1 cellular context compared by ENCODE assay signal in genomic region chrX:131812847-131813825, GRCh38.
A peak's percentile ranks its signal among the peaks of the same experiment; 100 is the strongest.
TF ChIP-seq lines count a peak whose summit lies in the region.

No MANE protein-coding gene starts in this region.

TF ChIP-seq in K562, 482 proteins besides CTCF, POLR2A, EP300 and RAD21 (continued from another document and continues in another):
- TF ChIP-seq ZC3H4 (CRISPR knock-in tag; IDR thresholded peaks at IDR 0.05; ENCODE audit: borderline replicate concordance): no peak
- no peak for TF ChIP-seq HDAC2 (IDR thresholded peaks at IDR 0.05)
- TF ChIP-seq NBN (IDR thresholded peaks at IDR 0.05; ENCODE audit: low read depth): 0 out of 2 replicates have a peak, but pooled peaks have one; percentile 33
- no peak for TF ChIP-seq ZNF431 (CRISPR knock-in tag; IDR thresholded peaks at IDR 0.05)
- no peak for TF ChIP-seq HNRNPH1 (optimal IDR thresholded peaks at IDR 0.05; ENCODE audit: low read depth, low read length)
- peak; percentile 80; the same call in 1 of the 2 replicates for TF ChIP-seq ZC3H11A (IDR thresholded peaks at IDR 0.05; ENCODE audit: low read depth, low read length)
- TF ChIP-seq LARP7 (IDR thresholded peaks at IDR 0.05): no peak
- peak; percentile 39; the same call in 1 of the 2 replicates for TF ChIP-seq CHD2 (IDR thresholded peaks at IDR 0.05; ENCODE audit: low read depth, low read length)
- TF ChIP-seq FOSL1 (tag; conservative IDR thresholded peaks at IDR 0.05): peak; percentile 47; the same call in 1 of the 2 replicates
- TF ChIP-seq EGR1 (conservative IDR thresholded peaks at IDR 0.05): peak; percentile 57; the same call in 1 of the 2 replicates
- no peak for TF ChIP-seq ZNF175 (CRISPR knock-in tag; IDR thresholded peaks at IDR 0.05; ENCODE audit: low read depth)
- no peak for TF ChIP-seq SRSF1 (IDR thresholded peaks at IDR 0.05; ENCODE audit: low read depth, low read length)
- TF ChIP-seq PATZ1 (CRISPR knock-in tag; IDR thresholded peaks at IDR 0.05; ENCODE audit: borderline replicate concordance): no peak
- no peak for TF ChIP-seq THRB (CRISPR knock-in tag; conservative IDR thresholded peaks at IDR 0.05)
- TF ChIP-seq L3MBTL2 (IDR thresholded peaks at IDR 0.05): peak; percentile 40; the same call in 1 of the 2 replicates
- TF ChIP-seq CBX1 (IDR thresholded peaks at IDR 0.05; ENCODE audit: low read depth): 0 out of 2 replicates have a peak, but pooled peaks have one; percentile 55
- TF ChIP-seq SMARCC2 (IDR thresholded peaks at IDR 0.05; ENCODE audit: low read depth): no peak
- TF ChIP-seq NFIC (IDR thresholded peaks at IDR 0.05): peak; percentile 50
- TF ChIP-seq SFPQ (IDR thresholded peaks at IDR 0.05; ENCODE audit: low read depth, low read length): no peak
- TF ChIP-seq NR3C1 (CRISPR knock-in tag; IDR thresholded peaks at IDR 0.05): no peak
- no peak for TF ChIP-seq FOXM1 (IDR thresholded peaks at IDR 0.05; ENCODE audit: low read depth)
- TF ChIP-seq FOXM1 (CRISPR knock-in tag; IDR thresholded peaks at IDR 0.05; ENCODE audit: low read depth): no peak
- no peak for TF ChIP-seq MXD1 (CRISPR knock-in tag; IDR thresholded peaks at IDR 0.05; ENCODE audit: borderline replicate concordance, poor library complexity, severe bottlenecking)
- peak; percentile 88 for TF ChIP-seq KAT8 (IDR thresholded peaks at IDR 0.05; ENCODE audit: low read depth)
- 0 out of 2 replicates have a peak, but pooled peaks have one; percentile 13 for TF ChIP-seq CBFA2T3 (IDR thresholded peaks at IDR 0.05)
- peak; percentile 38 for TF ChIP-seq TAF9B (IDR thresholded peaks at IDR 0.05; ENCODE audit: partially characterized antibody)
- no peak for TF ChIP-seq SMC3 (conservative IDR thresholded peaks at IDR 0.05; ENCODE audit: insufficient read depth, low read depth, low read length)
- TF ChIP-seq ZNF124 (CRISPR knock-in tag; IDR thresholded peaks at IDR 0.05): no peak
- no peak for TF ChIP-seq POLR3A (IDR thresholded peaks at IDR 0.05; ENCODE audit: borderline replicate concordance, extremely low read depth, insufficient read depth, insufficient read length)
- TF ChIP-seq TOE1 (IDR thresholded peaks at IDR 0.05; ENCODE audit: borderline replicate concordance): peak; percentile 44; the same call in 1 of the 2 replicates
- TF ChIP-seq TOE1 (CRISPR knock-in tag; IDR thresholded peaks at IDR 0.05; ENCODE audit: borderline replicate concordance, low read depth): no peak
- TF ChIP-seq ELF1 (tag; IDR thresholded peaks at IDR 0.05): no peak; the same call in 1 of the 2 replicates
- no peak for TF ChIP-seq NR2C2 (CRISPR knock-in tag; IDR thresholded peaks at IDR 0.05)
- TF ChIP-seq NR2C2 (tag; IDR thresholded peaks at IDR 0.05): peak; percentile 61
- no peak for TF ChIP-seq MTF1 (CRISPR knock-in tag; IDR thresholded peaks at IDR 0.05; ENCODE audit: borderline replicate concordance)
- TF ChIP-seq CXXC5 (CRISPR knock-in tag; IDR thresholded peaks at IDR 0.05): 0 out of 2 replicates have a peak, but pooled peaks have one; percentile 37
- TF ChIP-seq CREB3 (tag; conservative IDR thresholded peaks at IDR 0.05; ENCODE audit: low read depth): 0 out of 2 replicates have a peak, but pooled peaks have one; percentile 16
- peak; percentile 84 for TF ChIP-seq NFRKB (IDR thresholded peaks at IDR 0.05; ENCODE audit: low read depth)
- no peak for TF ChIP-seq COPS2 (conservative IDR thresholded peaks at IDR 0.05)
- peak; percentile 12 to 79 (median 47) for TF ChIP-seq YY1 (IDR thresholded peaks at IDR 0.05; ENCODE audit: borderline replicate concordance in 1 of 3, control insufficient read depth in 1 of 3, extremely low read depth in 1 of 3, insufficient read depth in 3 of 3, insufficient read length in 1 of 3, insufficient replicate concordance in 2 of 3, low read depth in 1 of 3, low read length in 2 of 3)
- no peak for TF ChIP-seq RCOR1 (IDR thresholded peaks at IDR 0.05; ENCODE audit: borderline replicate concordance in 1 of 2, low read depth in 2 of 2, low read length in 2 of 2)
- TF ChIP-seq NEUROD1 (IDR thresholded peaks at IDR 0.05; ENCODE audit: borderline replicate concordance, low read depth, low read length, partially characterized antibody): peak; percentile 56
- TF ChIP-seq HNRNPLL (IDR thresholded peaks at IDR 0.05; ENCODE audit: low read depth, low read length, poor library complexity, severe bottlenecking): no peak
- TF ChIP-seq ZBTB1 (CRISPR knock-in tag; IDR thresholded peaks at IDR 0.05; ENCODE audit: borderline replicate concordance, low read depth): no peak
- no peak for TF ChIP-seq USF2 (CRISPR knock-in tag; IDR thresholded peaks at IDR 0.05)
- no peak for TF ChIP-seq HMG20A (CRISPR knock-in tag; conservative IDR thresholded peaks at IDR 0.05)
- TF ChIP-seq BRD9 (IDR thresholded peaks at IDR 0.05; ENCODE audit: low read depth, partially characterized antibody): peak; percentile 73
- TF ChIP-seq KDM4B (IDR thresholded peaks at IDR 0.05; ENCODE audit: borderline replicate concordance in 2 of 2, low read depth in 1 of 2): no peak
- no peak for TF ChIP-seq CGGBP1 (CRISPR knock-in tag; IDR thresholded peaks at IDR 0.05)
- TF ChIP-seq JUND (IDR thresholded peaks at IDR 0.05; ENCODE audit: borderline replicate concordance, low read depth, low read length): no peak
- peak; percentile 52; the same call in 1 of the 3 replicates for TF ChIP-seq JUND (tag; IDR thresholded peaks at IDR 0.05; ENCODE audit: borderline replicate concordance, low read depth, low read length)
- no peak for TF ChIP-seq PBX2 (CRISPR knock-in tag; IDR thresholded peaks at IDR 0.05; ENCODE audit: low read depth)
- no peak for TF ChIP-seq PBX2 (tag; conservative IDR thresholded peaks at IDR 0.05; ENCODE audit: low read depth)
- TF ChIP-seq RBM15 (IDR thresholded peaks at IDR 0.05; ENCODE audit: insufficient read depth, low read length): no peak
- TF ChIP-seq PKNOX1 (IDR thresholded peaks at IDR 0.05): no peak
- TF ChIP-seq IFI16 (CRISPR knock-in tag; IDR thresholded peaks at IDR 0.05): no peak
- no peak for TF ChIP-seq BRCA1 (IDR thresholded peaks at IDR 0.05)
- no peak for TF ChIP-seq BRCA1 (CRISPR knock-in tag; IDR thresholded peaks at IDR 0.05)
- TF ChIP-seq ZNF134 (CRISPR knock-in tag; conservative IDR thresholded peaks at IDR 0.05): no peak
- TF ChIP-seq RBBP5 (IDR thresholded peaks at IDR 0.05; ENCODE audit: borderline replicate concordance, insufficient read depth, low read length, poor library complexity, severe bottlenecking): no peak
- TF ChIP-seq SMARCA4 (IDR thresholded peaks at IDR 0.05): peak; percentile 50; the same call in 1 of the 2 replicates
- peak; percentile 59 for TF ChIP-seq TAF7 (tag; IDR thresholded peaks at IDR 0.05)
- TF ChIP-seq ZNF347 (CRISPR knock-in tag; IDR thresholded peaks at IDR 0.05; ENCODE audit: low read depth): no peak
- TF ChIP-seq E2F3 (CRISPR knock-in tag; IDR thresholded peaks at IDR 0.05): no peak
- TF ChIP-seq KDM2B (CRISPR knock-in tag; IDR thresholded peaks at IDR 0.05): no peak
- TF ChIP-seq EZH2 (IDR thresholded peaks at IDR 0.05; ENCODE audit: borderline replicate concordance, low read depth, low read length): no peak
- TF ChIP-seq MAFF (IDR thresholded peaks at IDR 0.05; ENCODE audit: low read length): no peak
- TF ChIP-seq CAMTA2 (CRISPR knock-in tag; conservative IDR thresholded peaks at IDR 0.05): no peak
- TF ChIP-seq ZNF197 (CRISPR knock-in tag; IDR thresholded peaks at IDR 0.05; ENCODE audit: low read depth): no peak
- peak; percentile 38; the same call in 1 of the 2 replicates for TF ChIP-seq RNF2 (IDR thresholded peaks at IDR 0.05)
- 0 out of 2 replicates have a peak, but pooled peaks have one; percentile 31 for TF ChIP-seq LEF1 (IDR thresholded peaks at IDR 0.05)
